ENCODE assay signal across 7 cellular contexts in the genomic region with DNA sequence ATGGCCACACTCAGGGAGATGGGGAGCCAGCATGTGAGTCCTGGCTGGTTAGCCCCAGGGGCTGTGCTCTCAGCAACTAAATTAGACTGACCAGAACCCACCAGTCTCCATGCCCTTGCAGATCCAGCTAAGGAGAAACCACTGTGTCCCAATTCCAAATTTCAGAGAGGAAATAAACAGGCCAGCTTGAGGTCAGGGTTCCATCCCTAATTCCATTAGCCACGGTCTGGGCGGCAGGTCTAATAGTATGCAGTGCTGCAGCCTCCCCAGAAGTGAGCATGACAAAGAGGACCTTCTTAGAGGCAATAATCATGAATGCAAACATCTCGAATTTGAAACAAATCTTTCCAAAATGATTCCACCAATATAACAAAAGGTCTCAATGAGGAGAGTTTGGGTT.
"Had no signal": no experiment of that assay in that cellular context is flagged by ENCODE, and none has a peak within 500 bp of the region (broad histone marks: within the 10 kb centered on the region; RNA-seq: fewer than 3 reads in every experiment).

No MANE protein-coding gene starts in this region.

- H3K4me2 ChIP-seq: GM23338 had no signal

- H2AFZ ChIP-seq: GM23338 had no signal

- FAIRE-seq: H1, H54, HTR-8/SVneo had no signal

- H3K4me3 Mint-ChIP-seq: GM23338, H9 had no signal

- H3K4me3 ChIP-seq: GM23338 had no signal

- ATAC-seq: GM23338 had no signal

- H3K27ac Mint-ChIP-seq: GM23338 had no signal

- H3K9me3 Mint-ChIP-seq: GM23338, H9 had no signal

- DNase-seq: H9, HCEC 1CT, IMR-90 had no signal
